In genomic region chr1:5751833-5752714, GRCh38 we compare ENCODE assay signal across 2 cellular contexts.
TF ChIP-seq lines count a peak whose summit lies in the region.

No MANE protein-coding gene starts in this region.

TF ChIP-seq in SK-N-SH, 30 proteins besides CTCF, POLR2A, EP300 and RAD21 (continued from another document):
- TF ChIP-seq RXRA (IDR thresholded peaks at IDR 0.05; ENCODE audit: borderline replicate concordance, low read depth) = no peak
- TF ChIP-seq JUND (IDR thresholded peaks at IDR 0.05) = no peak
- no peak for TF ChIP-seq USF1 (IDR thresholded peaks at IDR 0.05; ENCODE audit: borderline replicate concordance, low read depth)
- no peak for TF ChIP-seq NFIC (IDR thresholded peaks at IDR 0.05; ENCODE audit: borderline replicate concordance)
- TF ChIP-seq TCF12 (IDR thresholded peaks at IDR 0.05) = no peak
- TF ChIP-seq ELF1 (IDR thresholded peaks at IDR 0.05) = no peak
- no peak for TF ChIP-seq MXI1 (IDR thresholded peaks at IDR 0.05; ENCODE audit: low read depth, low read length)

TF ChIP-seq in SK-N-SH treated with all-trans-retinoic acid at 6 μM for 48 hours, 23 proteins besides CTCF, POLR2A, EP300 and RAD21 (continued from another document):
- TF ChIP-seq BACH2 (CRISPR knock-in tag; IDR thresholded peaks at IDR 0.05; ENCODE audit: borderline replicate concordance) (no peak), ZFP3 (CRISPR knock-in tag; IDR thresholded peaks at IDR 0.05) (no peak), POU6F1 (CRISPR knock-in tag; IDR thresholded peaks at IDR 0.05; ENCODE audit: borderline replicate concordance, low read depth) (no peak), GLIS3 (CRISPR knock-in tag; IDR thresholded peaks at IDR 0.05) (no peak)
